Comparison of ENCODE assay signal across 28 cellular contexts in the genomic region with DNA sequence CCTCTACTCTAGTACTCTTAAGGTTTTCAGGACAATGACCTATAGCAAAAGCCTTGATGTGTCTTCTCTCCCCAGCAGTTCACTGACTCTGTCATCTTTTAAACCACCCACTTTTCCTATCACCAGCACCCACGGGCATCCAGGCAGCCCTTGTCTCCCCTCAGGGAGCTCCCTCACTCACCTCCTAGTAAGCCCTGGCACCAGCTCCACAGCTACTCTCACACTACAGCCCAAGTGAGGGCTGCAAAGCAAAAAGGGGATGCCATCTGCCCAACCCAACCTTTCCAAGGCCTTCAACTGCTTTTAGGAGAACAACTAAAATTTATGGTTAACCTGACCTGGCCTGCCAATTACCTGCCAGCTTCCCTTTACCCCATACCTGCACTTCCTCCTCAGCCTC.
"Had no signal": no experiment of that assay in that cellular context is flagged by ENCODE, and none has a peak within 500 bp of the region (broad histone marks: within the 10 kb centered on the region; RNA-seq: fewer than 3 reads in every experiment).

No MANE protein-coding gene starts in this region.

- H3K9me3 Mint-ChIP-seq: activated naive CD4-positive, alpha-beta T cell treated with anti-CD3 and anti-CD28 coated beads, Interleukin-2, amount 10 ng/mL, durations not matched to agents 7 days and 5 days; activated T-helper 1 cell treated with anti-CD3 and anti-CD28 coated beads, Interleukin-12 subunit alpha, Interleukin-12 subunit beta, Interleukin-2, Interleukin-4 antibody, amounts not matched to agents 30 ng/mL and 10 ng/mL and 1 ng/mL, durations not matched to agents 14 hours and 24 hours and 36 hours; mesothelial cell of epicardium; naive thymus-derived CD4-positive, alpha-beta T cell; stimulated activated naive CD8-positive, alpha-beta T cell treated with anti-CD3 and anti-CD28 coated beads, Interleukin-15, Interleukin-2, amounts not matched to agents 100 ng/mL and 50 ng/mL, for 24 hours; type B pancreatic cell had no signal

- ATAC-seq: activated CD8-positive, alpha-beta T cell treated with anti-CD3 and anti-CD28 coated beads, Interleukin-2, amount 10 ng/mL, durations not matched to agents 7 days and 5 days; esophagus mucosa; left cardiac atrium; left ventricle myocardium superior; naive thymus-derived CD4-positive, alpha-beta T cell; T-helper 17 cell had no signal

- H3K27ac Mint-ChIP-seq: activated CD8-positive, alpha-beta T cell treated with anti-CD3 and anti-CD28 coated beads, Interleukin-2, amount 10 ng/mL, durations not matched to agents 7 days and 5 days; activated naive CD4-positive, alpha-beta T cell treated with anti-CD3 and anti-CD28 coated beads, Interleukin-2, amount 10 ng/mL, durations not matched to agents 7 days and 5 days; activated T-helper 1 cell treated with anti-CD3 and anti-CD28 coated beads, Interleukin-12 subunit alpha, Interleukin-12 subunit beta, Interleukin-2, Interleukin-4 antibody, amounts not matched to agents 30 ng/mL and 10 ng/mL and 1 ng/mL, durations not matched to agents 14 hours and 24 hours and 36 hours; mesothelial cell of epicardium; stimulated activated naive CD8-positive, alpha-beta T cell treated with anti-CD3 and anti-CD28 coated beads, Interleukin-15, Interleukin-2, amounts not matched to agents 100 ng/mL and 50 ng/mL, for 24 hours; T-helper 17 cell; type B pancreatic cell had no signal

- H3K27me3 Mint-ChIP-seq: activated naive CD4-positive, alpha-beta T cell treated with anti-CD3 and anti-CD28 coated beads, Interleukin-2, amount 10 ng/mL, durations not matched to agents 7 days and 5 days; naive thymus-derived CD4-positive, alpha-beta T cell; stimulated activated naive CD8-positive, alpha-beta T cell treated with anti-CD3 and anti-CD28 coated beads, Interleukin-15, Interleukin-2, amounts not matched to agents 100 ng/mL and 50 ng/mL, for 24 hours; T-helper 17 cell; type B pancreatic cell had no signal

- H3K4me1 Mint-ChIP-seq: activated naive CD4-positive, alpha-beta T cell treated with anti-CD3 and anti-CD28 coated beads, Interleukin-2, amount 10 ng/mL, durations not matched to agents 7 days and 5 days had no signal

- H3K4me1 ChIP-seq: parathyroid adenoma had no signal

- H3K4me3 Mint-ChIP-seq: activated CD8-positive, alpha-beta T cell treated with anti-CD3 and anti-CD28 coated beads, Interleukin-2, amount 10 ng/mL, durations not matched to agents 7 days and 5 days; activated naive CD4-positive, alpha-beta T cell treated with anti-CD3 and anti-CD28 coated beads, Interleukin-2, amount 10 ng/mL, durations not matched to agents 7 days and 5 days; activated T-helper 1 cell treated with anti-CD3 and anti-CD28 coated beads, Interleukin-12 subunit alpha, Interleukin-12 subunit beta, Interleukin-2, Interleukin-4 antibody, amounts not matched to agents 30 ng/mL and 10 ng/mL and 1 ng/mL, durations not matched to agents 14 hours and 24 hours and 36 hours; mesothelial cell of epicardium; naive thymus-derived CD4-positive, alpha-beta T cell; stimulated activated naive CD8-positive, alpha-beta T cell treated with anti-CD3 and anti-CD28 coated beads, Interleukin-15, Interleukin-2, amounts not matched to agents 100 ng/mL and 50 ng/mL, for 24 hours; T-helper 17 cell; type B pancreatic cell had no signal

- DNase-seq: activated CD4-positive, alpha-beta T cell treated with anti-CD3 and anti-CD28 coated beads, Interleukin-2, amount 50 U/mL, for 1 hour; activated CD4-positive, CD25-positive, alpha-beta regulatory T cell treated with anti-CD3 and anti-CD28 coated beads, Interleukin-2, amount 50 U/mL, for 72 hours; activated CD8-positive, alpha-beta T cell treated with anti-CD3 and anti-CD28 coated beads, Interleukin-2, amount 10 ng/mL, durations not matched to agents 7 days and 5 days; activated gamma-delta T cell; activated naive CD4-positive, alpha-beta T cell treated with anti-CD3 and anti-CD28 coated beads, Interleukin-2, amount 10 ng/mL, durations not matched to agents 7 days and 5 days; activated T-cell treated with anti-CD3 and anti-CD28 coated beads for 4 hours; amygdala; central memory CD4-positive, alpha-beta T cell; foreskin fibroblast; head of caudate nucleus; hippocampal formation; left cardiac atrium; left ventricle myocardium superior; naive thymus-derived CD4-positive, alpha-beta T cell; occipital lobe; spleen; substantia nigra; T-helper 17 cell; T1000; uterus; WERI-Rb-1 had no signal

- H3K9me3 ChIP-seq: right atrium auricular region, spleen, uterus had no signal

- H3K36me3 ChIP-seq: uterus had no signal

- H3K4me3 ChIP-seq: right atrium auricular region, spleen, uterus had no signal
